7 cellular contexts compared by ENCODE assay signal in the genomic region with DNA sequence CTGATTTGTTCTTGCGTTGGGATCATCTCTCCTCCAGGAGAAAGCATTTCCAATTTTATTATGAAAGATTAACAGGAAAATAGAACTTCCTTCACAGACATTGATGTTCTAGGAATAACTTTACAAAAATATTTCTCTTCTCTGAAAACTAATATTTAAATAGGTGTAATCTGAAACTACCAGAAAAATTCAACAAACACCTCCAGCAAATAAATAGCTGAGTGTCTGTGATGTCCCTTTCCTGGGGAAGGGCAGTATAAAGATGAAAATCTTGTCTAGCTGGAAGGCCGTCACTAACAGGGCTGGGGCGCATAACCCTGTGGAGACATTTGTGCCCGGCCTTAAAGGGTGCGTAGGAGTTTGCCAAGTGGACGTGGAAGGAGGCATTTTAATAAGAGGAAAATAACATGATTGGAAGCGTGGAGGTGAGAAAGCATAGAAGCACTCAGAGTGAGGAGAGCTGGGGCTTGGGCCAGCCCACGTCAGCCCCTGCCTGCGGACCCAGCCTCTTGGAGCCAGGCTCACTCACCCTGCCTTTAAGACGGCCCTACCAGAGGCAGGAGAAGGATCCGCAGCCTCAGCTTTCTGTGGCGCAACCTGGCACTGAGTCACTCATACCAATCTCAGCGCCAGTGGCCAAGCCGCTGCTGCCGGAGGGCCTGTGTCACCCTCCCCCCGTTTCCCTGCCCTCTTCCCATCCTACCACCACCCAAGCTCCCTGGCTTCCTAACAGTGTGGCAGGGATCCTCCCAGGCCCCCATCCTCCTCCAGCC.
DNase-seq lines count a peak whose midpoint lies in the region; ATAC-seq and TF ChIP-seq lines count a peak whose summit lies in the region.

No MANE protein-coding gene starts in this region.

- H3K4me1 ChIP-seq in adipocyte (ENCODE audit: control insufficient read depth, insufficient read depth, low read length), result peaks cover 47% of the 10 kb centered on the region

- no peaks in the 10 kb centered on the region for H3K36me3 ChIP-seq in adipocyte (ENCODE audit: control insufficient read depth, insufficient read depth, low read length, severe bottlenecking)

- H3K27me3 Mint-ChIP-seq in neural crest cell (ENCODE audit: low read depth), result no peaks in the 10 kb centered on the region

- no peak overlapping the region for H3K4me3 Mint-ChIP-seq in neural crest cell

- no peaks in the 10 kb centered on the region for H3K36me3 Mint-ChIP-seq in neural crest cell (ENCODE audit: low read depth)

- H3K9me3 Mint-ChIP-seq in neural crest cell, result no peaks in the 10 kb centered on the region

- ATAC-seq in GM21526 (IDR thresholded peaks at IDR 0.05; ENCODE audit: low FRiP score, unreplicated experiment), result peak; percentile 28
- no peak for ATAC-seq in HG03565 (IDR thresholded peaks at IDR 0.05; ENCODE audit: unreplicated experiment)

- H3K27me3 ChIP-seq in adipocyte (replicated peaks; ENCODE audit: control insufficient read depth, insufficient read depth, low read length), result no peaks in the 10 kb centered on the region

- H3K9ac ChIP-seq in adipocyte (ENCODE audit: low read length), result peak overlapping the region; percentile 86

- peaks cover 15% of the 10 kb centered on the region for H3K4me1 Mint-ChIP-seq in neural crest cell

- TF ChIP-seq CTCF in neural crest cell (conservative IDR thresholded peaks at IDR 0.05), result no peak

- H3K9me3 ChIP-seq in adipocyte (ENCODE audit: control insufficient read depth, low read length), result no peaks in the 10 kb centered on the region

- DNase-seq in NCI-H460 (ENCODE audit: extremely low read depth, low read depth), result peak; percentile 81
- DNase-seq in adipocyte (ENCODE audit: low read depth), result peak; percentile 52
- no peak for DNase-seq in neural crest cell (ENCODE audit: low read depth, low spot score)
- no peak for DNase-seq in hepatic stellate cell (ENCODE audit: low spot score)
- DNase-seq in anterior cingulate cortex (lab: John Stamatoyannopoulos, UW), result no peak

- peak overlapping the region; percentile 39 for H3K27ac Mint-ChIP-seq in neural crest cell (ENCODE audit: unreplicated experiment)

- H3K4me3 ChIP-seq in adipocyte (ENCODE audit: low read length), result peak overlapping the region; percentile 12

Comparison
In these comparisons a context has a peak if more than half of its experiments do, and no peak if none do; other contexts are left out.
1. DNase-seq: peak in NCI-H460 (single experiment) and adipocyte (single experiment); none in neural crest cell (single experiment), hepatic stellate cell (single experiment) and anterior cingulate cortex (0 of 58).